22 cellular contexts compared by ENCODE assay signal in genomic region chr1:52472384-52472783, GRCh38.
"Had no signal": no experiment of that assay in that cellular context is flagged by ENCODE, and none has a peak within 500 bp of the region (broad histone marks: within the 10 kb centered on the region; RNA-seq: fewer than 3 reads in every experiment).

No MANE protein-coding gene starts in this region.

- H3K9ac ChIP-seq: SK-N-SH had no signal

- H3K4me2 ChIP-seq: SK-N-SH had no signal

- DNase-seq: Karpas-422, KBM-7, MG63, NCI-H1092, NCI-H1105 treated with DMSO at 0.1 percent for 48 hours, NCI-H1417 treated with DMSO at 0.1 percent for 48 hours, NCI-H146, NCI-H1694 treated with DMSO at 0.1 percent for 48 hours, NCI-H1930, NCI-H2081, NCI-H2171, NCI-H226, NCI-H446, NCI-H510A, NCI-H524 treated with DMSO at 0.1 percent for 48 hours, NCI-H69, NCI-H774, SHP77, SK-N-SH had no signal

- H3K27me3 ChIP-seq: MG63 had no signal

- H3K27ac ChIP-seq: HL-60, RWPE1 had no signal

- H3K9me3 ChIP-seq: MG63, SK-N-SH had no signal

- H3K4me3 ChIP-seq: MG63 had no signal

- FAIRE-seq: HTR-8/SVneo had no signal
